ENCODE assay signal across 25 cellular contexts in genomic region chr12:68074294-68075027, GRCh38.
"Had no signal": no experiment of that assay in that cellular context is flagged by ENCODE, and none has a peak within 500 bp of the region (broad histone marks: within the 10 kb centered on the region; RNA-seq: fewer than 3 reads in every experiment).

No MANE protein-coding gene starts in this region.

- H3K27me3 ChIP-seq: dorsolateral prefrontal cortex, gastrocnemius medialis, left lung, ovary, sigmoid colon, stomach, thyroid gland had no signal

- H3K27ac ChIP-seq: dorsolateral prefrontal cortex, epithelial cell of prostate, gastrocnemius medialis, left lung, ovary, psoas muscle, sigmoid colon, stomach, thyroid gland had no signal

- H3K27me3 Mint-ChIP-seq: naive B cell; stimulated activated naive B cell treated with anti-CD40 and anti-IgM and Interleukin-4, amounts not matched to agents 10 μg/mL and 1 μg/mL and 100 μg/mL, for 72 hours; type B pancreatic cell had no signal

- H3K36me3 Mint-ChIP-seq: mesothelial cell of epicardium, type B pancreatic cell had no signal

- H3K4me3 ChIP-seq: dorsolateral prefrontal cortex, gastrocnemius medialis, left lung, mucosa of descending colon, ovary, psoas muscle, sigmoid colon, stomach, thyroid gland had no signal

- H3K9me3 Mint-ChIP-seq: nephron progenitor cell, type B pancreatic cell had no signal

- H3K36me3 ChIP-seq: gastrocnemius medialis, left lung, ovary, sigmoid colon, stomach, thyroid gland had no signal

- H3K4me3 Mint-ChIP-seq: mesothelial cell of epicardium; naive B cell; nephron progenitor cell; stimulated activated naive B cell treated with anti-CD40 and anti-IgM and Interleukin-4, amounts not matched to agents 10 μg/mL and 1 μg/mL and 100 μg/mL, for 72 hours; type B pancreatic cell had no signal

- H3K4me1 ChIP-seq: gastrocnemius medialis, left lung, psoas muscle, sigmoid colon, stomach, thyroid gland had no signal

- DNase-seq: dorsolateral prefrontal cortex; effector CD4-positive, alpha-beta T cell; foreskin fibroblast; gastrocnemius medialis; head of caudate nucleus; left cardiac atrium; left lung; mesenchymal stem cell; mucosa of descending colon; naive B cell; nephron progenitor cell; occipital lobe; ovary; posterior cingulate gyrus; psoas muscle; right cardiac atrium; sigmoid colon; stimulated activated CD4-positive, alpha-beta T cell treated with anti-CD3 and anti-CD28 coated beads, Interleukin-4, amount 100 ng/mL, for 4 hours; stimulated activated naive B cell treated with anti-CD40 and anti-IgM and Interleukin-4, amounts not matched to agents 10 μg/mL and 1 μg/mL and 100 μg/mL, for 72 hours; stomach; thyroid gland had no signal

- H3K27ac Mint-ChIP-seq: mesothelial cell of epicardium; naive B cell; nephron progenitor cell; stimulated activated naive B cell treated with anti-CD40 and anti-IgM and Interleukin-4, amounts not matched to agents 10 μg/mL and 1 μg/mL and 100 μg/mL, for 72 hours; type B pancreatic cell had no signal

- ATAC-seq: esophagus mucosa; gastrocnemius medialis; left cardiac atrium; left lung; mucosa of descending colon; psoas muscle; right cardiac atrium; stimulated activated naive B cell treated with anti-CD40 and anti-IgM and Interleukin-4, amounts not matched to agents 10 μg/mL and 1 μg/mL and 100 μg/mL, for 72 hours had no signal
